Comparison of ENCODE assay signal across 17 cellular contexts in genomic region chr18:13831864-13832508, GRCh38. TPM values are rescaled to one million over a fixed set of nuclear protein-coding genes. Genes with fewer than 3 reads are reported as not detected.
DNase-seq lines count a peak whose midpoint lies in the region; ATAC-seq and TF ChIP-seq lines count a peak whose summit lies in the region.
"Had no signal": no experiment of that assay in that cellular context is flagged by ENCODE, and none has a peak within 500 bp of the region (broad histone marks: within the 10 kb centered on the region; RNA-seq: fewer than 3 reads in every experiment).

No MANE protein-coding gene starts in this region.

- H3K4me3 ChIP-seq in right atrium auricular region (no peak overlapping the region), OCI-LY1 (ENCODE audit: low read depth, low read length, poor library complexity, severe bottlenecking) (no peak overlapping the region), epithelial cell of proximal tubule (ENCODE audit: low read depth, low read length) (no peak overlapping the region)
- H3K4me3 ChIP-seq: BLaER1 treated with 17β-estradiol and CSF1 and Interleukin-3, amounts not matched to agents 10 nM and 100 nM; gastroesophageal sphincter had no signal

- no peak overlapping the region for H3K4me3 Mint-ChIP-seq in natural killer cell treated with Interleukin-12 subunit alpha and Interleukin-12 subunit beta and Interleukin-15 and Interleukin-18, amount 100 ng/mL, for 72 hours
- H3K4me3 Mint-ChIP-seq in activated T-cell treated with anti-CD3 and anti-CD28 coated beads, Interleukin-2, amount 50 U/mL, for 72 hours, result no peak overlapping the region
- H3K4me3 Mint-ChIP-seq: activated CD8-positive, alpha-beta T cell treated with anti-CD3 and anti-CD28 coated beads for 36 hours; activated naive CD8-positive, alpha-beta T cell treated with anti-CD3 and anti-CD28 coated beads for 36 hours; dendritic cell treated with granulocyte-macrophage colony-stimulating factor and Interleukin-4, amounts not matched to agents 40 ng/mL and 50 ng/mL, for 4 days had no signal

- H3K9ac ChIP-seq in OCI-LY1 (ENCODE audit: low read length), result no peak overlapping the region
- H3K9ac ChIP-seq: BLaER1 treated with 17β-estradiol and CSF1 and Interleukin-3, amounts not matched to agents 10 nM and 100 nM had no signal

- H3K4me1 Mint-ChIP-seq in natural killer cell treated with Interleukin-12 subunit alpha and Interleukin-12 subunit beta and Interleukin-15 and Interleukin-18, amount 100 ng/mL, for 72 hours (ENCODE audit: low read depth in 2 of 2), result no peaks in the 10 kb centered on the region
- no peaks in the 10 kb centered on the region for H3K4me1 Mint-ChIP-seq in activated T-cell treated with anti-CD3 and anti-CD28 coated beads, Interleukin-2, amount 50 U/mL, for 72 hours (ENCODE audit: low read depth)
- H3K4me1 Mint-ChIP-seq: activated naive CD8-positive, alpha-beta T cell treated with anti-CD3 and anti-CD28 coated beads for 36 hours had no signal

- H3K9me3 ChIP-seq in right atrium auricular region, result no peaks in the 10 kb centered on the region
- no peaks in the 10 kb centered on the region for H3K9me3 ChIP-seq in OCI-LY1 (ENCODE audit: low read length)
- H3K9me3 ChIP-seq: gastroesophageal sphincter had no signal

- DNase-seq in right atrium auricular region (ENCODE audit: low spot score) (peak; percentile 55), left ventricle myocardium superior (no peak), epithelial cell of proximal tubule (ENCODE audit: low read depth) (no peak), 8988T (no peak), NK-92 (lab: John Stamatoyannopoulos, UW; ENCODE audit: unreplicated experiment) (no peak)
- no peak for DNase-seq in natural killer cell treated with Interleukin-12 subunit alpha and Interleukin-12 subunit beta and Interleukin-15 and Interleukin-18, amount 100 ng/mL, for 72 hours (ENCODE audit: low spot score)
- DNase-seq in activated T-cell treated with anti-CD3 and anti-CD28 coated beads, Interleukin-2, amount 50 U/mL, for 72 hours, result no peak
- DNase-seq: activated CD8-positive, alpha-beta T cell treated with anti-CD3 and anti-CD28 coated beads for 36 hours; activated naive CD8-positive, alpha-beta T cell treated with anti-CD3 and anti-CD28 coated beads for 36 hours; NCI-H2081 had no signal

- no peaks in the 10 kb centered on the region for H3K9me3 Mint-ChIP-seq in natural killer cell treated with Interleukin-12 subunit alpha and Interleukin-12 subunit beta and Interleukin-15 and Interleukin-18, amount 100 ng/mL, for 72 hours
- no peaks in the 10 kb centered on the region for H3K9me3 Mint-ChIP-seq in activated T-cell treated with anti-CD3 and anti-CD28 coated beads, Interleukin-2, amount 50 U/mL, for 72 hours
- H3K9me3 Mint-ChIP-seq: activated CD8-positive, alpha-beta T cell treated with anti-CD3 and anti-CD28 coated beads for 36 hours; activated naive CD8-positive, alpha-beta T cell treated with anti-CD3 and anti-CD28 coated beads for 36 hours; dendritic cell treated with granulocyte-macrophage colony-stimulating factor and Interleukin-4, amounts not matched to agents 40 ng/mL and 50 ng/mL, for 4 days had no signal

- intact Hi-C loops in left ventricle myocardium superior (cut with micrococcal nuclease), result no loop called here

- H3F3A ChIP-seq in OCI-LY1 (ENCODE audit: insufficient read depth, low read length), result no peaks in the 10 kb centered on the region

- H3K27me3 ChIP-seq in right atrium auricular region (no peaks in the 10 kb centered on the region), OCI-LY1 (ENCODE audit: insufficient read depth, low read length) (no peaks in the 10 kb centered on the region)
- H3K27me3 ChIP-seq: BLaER1 treated with 17β-estradiol and CSF1 and Interleukin-3, amounts not matched to agents 10 nM and 100 nM had no signal

- no peak overlapping the region for H3K27ac Mint-ChIP-seq in natural killer cell treated with Interleukin-12 subunit alpha and Interleukin-12 subunit beta and Interleukin-15 and Interleukin-18, amount 100 ng/mL, for 72 hours
- H3K27ac Mint-ChIP-seq in activated T-cell treated with anti-CD3 and anti-CD28 coated beads, Interleukin-2, amount 50 U/mL, for 72 hours, result no peak overlapping the region
- H3K27ac Mint-ChIP-seq: activated CD8-positive, alpha-beta T cell treated with anti-CD3 and anti-CD28 coated beads for 36 hours; activated naive CD8-positive, alpha-beta T cell treated with anti-CD3 and anti-CD28 coated beads for 36 hours; dendritic cell treated with granulocyte-macrophage colony-stimulating factor and Interleukin-4, amounts not matched to agents 40 ng/mL and 50 ng/mL, for 4 days had no signal

- no peaks in the 10 kb centered on the region for H3K4me1 ChIP-seq in right atrium auricular region
- H3K4me1 ChIP-seq in OCI-LY1 (ENCODE audit: insufficient read depth, low read length, severe bottlenecking), result no peaks in the 10 kb centered on the region
- H3K4me1 ChIP-seq: gastroesophageal sphincter had no signal

- no peaks in the 10 kb centered on the region for H3K79me2 ChIP-seq in OCI-LY1 (ENCODE audit: insufficient read depth, low read length)

- no peak for TF ChIP-seq CTCF in right atrium auricular region (IDR thresholded peaks at IDR 0.05)
- peak; percentile 58; the same call in 1 of the 2 replicates for TF ChIP-seq CTCF in OCI-LY1 (IDR thresholded peaks at IDR 0.05; ENCODE audit: low read length)
- TF ChIP-seq CTCF in epithelial cell of proximal tubule (conservative IDR thresholded peaks at IDR 0.05; ENCODE audit: low read depth, low read length), result peak; percentile 31

- H3K4me2 ChIP-seq in OCI-LY1 (ENCODE audit: low read length), result no peak overlapping the region
- H3K4me2 ChIP-seq: BLaER1 treated with 17β-estradiol and CSF1 and Interleukin-3, amounts not matched to agents 10 nM and 100 nM had no signal

- H3K36me3 ChIP-seq in right atrium auricular region, result no peaks in the 10 kb centered on the region
- H3K36me3 ChIP-seq in OCI-LY1 (ENCODE audit: insufficient read depth, low read length), result no peaks in the 10 kb centered on the region
- H3K36me3 ChIP-seq: BLaER1 treated with 17β-estradiol and CSF1 and Interleukin-3, amounts not matched to agents 10 nM and 100 nM; gastroesophageal sphincter had no signal

- H3K27ac ChIP-seq in right atrium auricular region, result no peak overlapping the region
- H3K27ac ChIP-seq in OCI-LY1 (ENCODE audit: low read depth, low read length, poor library complexity, severe bottlenecking), result no peak overlapping the region
- H3K27ac ChIP-seq: BLaER1 treated with 17β-estradiol and CSF1 and Interleukin-3, amounts not matched to agents 10 nM and 100 nM; gastroesophageal sphincter; HL-60 had no signal

- no peaks in the 10 kb centered on the region for H3K36me3 Mint-ChIP-seq in natural killer cell treated with Interleukin-12 subunit alpha and Interleukin-12 subunit beta and Interleukin-15 and Interleukin-18, amount 100 ng/mL, for 72 hours
- H3K36me3 Mint-ChIP-seq in activated T-cell treated with anti-CD3 and anti-CD28 coated beads, Interleukin-2, amount 50 U/mL, for 72 hours (ENCODE audit: insufficient read depth in 2 of 2), result no peaks in the 10 kb centered on the region
- H3K36me3 Mint-ChIP-seq: activated naive CD8-positive, alpha-beta T cell treated with anti-CD3 and anti-CD28 coated beads for 36 hours had no signal

- H2AFZ ChIP-seq in OCI-LY1 (ENCODE audit: low read length), result no peak overlapping the region

- no peaks in the 10 kb centered on the region for H3K9me2 ChIP-seq in OCI-LY1 (ENCODE audit: low read depth, low read length)

- H3K27me3 Mint-ChIP-seq in natural killer cell treated with Interleukin-12 subunit alpha and Interleukin-12 subunit beta and Interleukin-15 and Interleukin-18, amount 100 ng/mL, for 72 hours, result peaks cover 5 to 8% of the 10 kb centered on the region in 2 donors
- peaks cover 40% of the 10 kb centered on the region for H3K27me3 Mint-ChIP-seq in activated T-cell treated with anti-CD3 and anti-CD28 coated beads, Interleukin-2, amount 50 U/mL, for 72 hours (ENCODE audit: low read depth)

- no peaks in the 10 kb centered on the region for H4K20me1 ChIP-seq in OCI-LY1 (ENCODE audit: insufficient read depth, low read length)
- H4K20me1 ChIP-seq: BLaER1 treated with 17β-estradiol and CSF1 and Interleukin-3, amounts not matched to agents 10 nM and 100 nM had no signal

- no peak for ATAC-seq in left ventricle myocardium superior
- no peak for ATAC-seq in natural killer cell treated with Interleukin-12 subunit alpha and Interleukin-12 subunit beta and Interleukin-15 and Interleukin-18, amount 100 ng/mL, for 72 hours
- ATAC-seq in activated T-cell treated with anti-CD3 and anti-CD28 coated beads, Interleukin-2, amount 50 U/mL, for 72 hours (replicated peaks in 1 of 2), result no peak
- ATAC-seq: activated CD8-positive, alpha-beta T cell treated with anti-CD3 and anti-CD28 coated beads for 36 hours; gastroesophageal sphincter had no signal

RNA-seq across cellular contexts. Expression of gene MC5R, which starts 8.0 kb away (rescaled TPM):
- total RNA-seq in right atrium auricular region (not detected), left ventricle myocardium superior (not detected), epithelial cell of proximal tubule (not detected in 2 replicates)
- not detected for total RNA-seq in natural killer cell treated with Interleukin-12 subunit alpha and Interleukin-12 subunit beta and Interleukin-15 and Interleukin-18, amount 100 ng/mL, for 72 hours
- total RNA-seq in activated T-cell treated with anti-CD3 and anti-CD28 coated beads, Interleukin-2, amount 50 U/mL, for 72 hours, result not detected
- total RNA-seq: activated CD8-positive, alpha-beta T cell treated with anti-CD3 and anti-CD28 coated beads for 36 hours; activated naive CD8-positive, alpha-beta T cell treated with anti-CD3 and anti-CD28 coated beads for 36 hours; gastroesophageal sphincter; lung microvascular endothelial cell; pulmonary artery endothelial cell had no signal

Comparison
In these comparisons a context has a peak if more than half of its experiments do, and no peak if none do; other contexts are left out.
1. CTCF ChIP-seq: peak in OCI-LY1 (single experiment) and epithelial cell of proximal tubule (single experiment); none in right atrium auricular region (0 of 2).